In the genomic region with DNA sequence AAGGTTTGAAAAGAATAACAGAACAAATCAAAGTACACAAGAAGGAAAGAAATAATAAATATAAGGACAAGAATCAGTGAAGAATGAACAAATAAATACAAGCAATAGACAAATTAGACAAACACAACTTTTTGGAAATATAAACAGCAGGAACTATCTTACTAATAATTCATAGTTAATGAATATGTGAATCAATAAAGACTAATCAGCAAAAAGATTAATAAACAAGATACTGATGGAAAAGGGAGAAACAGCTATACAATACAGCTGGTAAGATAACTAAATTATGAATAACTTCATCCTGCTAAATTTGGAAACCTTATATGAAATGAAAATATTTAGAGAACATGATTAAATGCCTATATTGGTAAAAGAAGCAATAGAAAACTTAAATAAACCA, we compare ENCODE assay signal across 8 cellular contexts.
"Had no signal": no experiment of that assay in that cellular context is flagged by ENCODE, and none has a peak within 500 bp of the region (broad histone marks: within the 10 kb centered on the region; RNA-seq: fewer than 3 reads in every experiment).

No MANE protein-coding gene starts in this region.

- FAIRE-seq: H1, H54, HepG2 had no signal

- H3K4me2 ChIP-seq: GM23338 had no signal

- DNase-seq: H9, HCEC 1CT, KG1 had no signal

- H3K27ac ChIP-seq: HL-60 had no signal

- H2AFZ ChIP-seq: GM23338 had no signal

- ATAC-seq: GM23338, HepG2 had no signal

- H3K4me3 ChIP-seq: GM23338 had no signal
